In genomic region chr1:153613406-153613805, GRCh38 we compare ENCODE assay signal across 1 cellular context.
TF ChIP-seq lines count a peak whose summit lies in the region.

No MANE protein-coding gene starts in this region.

TF ChIP-seq in IMR-90, 13 proteins besides CTCF, POLR2A, EP300 and RAD21:
- TF ChIP-seq FOS (IDR thresholded peaks at IDR 0.05; ENCODE audit: low read depth, low read length) (no peak), SMC3 (IDR thresholded peaks at IDR 0.05; ENCODE audit: low read depth, low read length) (no peak)
